ENCODE assay signal across 14 cellular contexts in the genomic region with DNA sequence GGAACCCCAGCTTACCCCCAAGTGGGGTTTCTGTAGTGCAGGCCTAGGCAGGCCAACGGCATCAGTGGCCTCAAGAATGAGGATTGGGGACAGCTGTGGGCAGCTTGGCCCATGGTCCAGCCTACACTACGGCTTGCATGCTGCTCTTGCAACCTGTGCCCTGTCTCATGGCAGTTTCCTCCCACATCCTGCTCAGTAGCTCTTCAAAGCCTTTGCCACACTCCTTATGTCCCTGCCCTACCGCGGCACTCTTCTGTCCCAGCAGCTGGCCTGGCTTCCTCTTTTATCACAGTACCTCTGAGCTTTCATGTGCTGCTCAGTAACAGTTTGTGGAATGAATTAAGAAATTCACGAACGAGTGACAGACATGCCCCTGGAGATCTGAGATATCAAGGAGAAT.
A peak's percentile ranks its signal among the peaks of the same experiment; 100 is the strongest.
DNase-seq lines count a peak whose midpoint lies in the region; ATAC-seq, FAIRE-seq and TF ChIP-seq lines count a peak whose summit lies in the region.
"Had no signal": no experiment of that assay in that cellular context is flagged by ENCODE, and none has a peak within 500 bp of the region (broad histone marks: within the 10 kb centered on the region; RNA-seq: fewer than 3 reads in every experiment).

No MANE protein-coding gene starts in this region.

- no peak overlapping the region for H2BK5ac ChIP-seq in H1 (ENCODE audit: low read depth, low read length)

- H3K27me3 ChIP-seq in H1 (replicated peaks in 1 of 4; ENCODE audit: control insufficient read depth in 3 of 4, extremely low read depth in 1 of 4, insufficient read depth in 3 of 4, low read length in 3 of 4) (no peaks in the 10 kb centered on the region), HAP-1 (ENCODE audit: low read depth) (no peaks in the 10 kb centered on the region)

- H4K5ac ChIP-seq in H1 (ENCODE audit: insufficient read length, low read depth, low read length): no peak overlapping the region

- FAIRE-seq in H1 (lab: Jason Lieb, UNC): no peak
- FAIRE-seq: islet of Langerhans had no signal

- H3K4me1 ChIP-seq in H1 (replicated peaks in 1 of 4; ENCODE audit: control insufficient read depth in 3 of 4, insufficient read depth in 4 of 4, low read length in 3 of 4) (peaks cover 0 to 4% (median 2%) of the 10 kb centered on the region in 4 experiments; a peak in 5 of 7 replicates), HAP-1 (no peaks in the 10 kb centered on the region)

- no peak overlapping the region for H2BK120ac ChIP-seq in H1 (replicated peaks; ENCODE audit: low read depth, low read length)

- H3K27ac Mint-ChIP-seq in activated naive CD4-positive, alpha-beta T cell treated with anti-CD3 and anti-CD28 coated beads, Interleukin-2, amount 10 ng/mL, durations not matched to agents 7 days and 5 days: no peak overlapping the region
- H3K27ac Mint-ChIP-seq: CD4-positive, alpha-beta T cell; type B pancreatic cell had no signal

- no peak overlapping the region for H3K9ac ChIP-seq in H1 (replicated peaks in 1 of 4; ENCODE audit: extremely low read depth in 1 of 4, low read depth in 3 of 4, low read length in 3 of 4)

- peak overlapping the region; percentile 25 for H3K4ac ChIP-seq in H1 (replicated peaks; ENCODE audit: insufficient read length, low read depth, low read length)

- POLR2A ChIA-PET in H1 (lab: Charles Lee; ENCODE audit: partially characterized antibody): no interaction called here

- no peak overlapping the region for H3K4me3 ChIP-seq in H1 (ENCODE audit: extremely low read depth in 1 of 4, insufficient read depth in 2 of 4, low read depth in 3 of 4, low read length in 4 of 4)
- no peak overlapping the region for H3K4me3 ChIP-seq in HAP-1

- no peaks in the 10 kb centered on the region for H3K79me2 ChIP-seq in H1 (ENCODE audit: control insufficient read depth in 1 of 2, insufficient read depth in 2 of 2, low read length in 2 of 2)

- H3K9me3 ChIP-seq in H1 (ENCODE audit: insufficient read depth in 2 of 2, low read depth in 1 of 2, low read length in 1 of 2) (no peaks in the 10 kb centered on the region), HAP-1 (no peaks in the 10 kb centered on the region)

- peak overlapping the region; percentile 77; the same call in 1 of the 2 replicates for H2BK12ac ChIP-seq in H1 (ENCODE audit: low read depth, low read length)

- TF ChIP-seq EP300 in H1 (IDR thresholded peaks at IDR 0.05; ENCODE audit: borderline replicate concordance in 1 of 2, low read depth in 2 of 2, low read length in 2 of 2): no peak

- no peak for DNase-seq in H1 (ENCODE audit: low read depth in 1 of 2, low spot score in 2 of 2)
- DNase-seq in mucosa of gallbladder (ENCODE audit: low spot score): no peak
- DNase-seq in activated naive CD4-positive, alpha-beta T cell treated with anti-CD3 and anti-CD28 coated beads, Interleukin-2, amount 10 ng/mL, durations not matched to agents 7 days and 5 days: no peak
- DNase-seq in HAP-1 (ENCODE audit: low spot score in 2 of 2): no peak
- no peak for DNase-seq in DMS79 treated with DMSO at 0.1 percent for 48 hours (lab: John Stamatoyannopoulos, UW)
- DNase-seq: CD4-positive, alpha-beta T cell; erythroblast; NCI-H2081 treated with DMSO at 0.1 percent for 48 hours; stimulated activated CD4-positive, alpha-beta T cell treated with anti-CD3 and anti-CD28 coated beads, Interleukin-4, amount 100 ng/mL, for 4 hours had no signal

- TF ChIP-seq POLR2A in H1 (IDR thresholded peaks at IDR 0.05; ENCODE audit: control extremely low read depth in 1 of 2, low read depth in 2 of 2, low read length in 2 of 2): no peak

- H3K56ac ChIP-seq in H1 (replicated peaks; ENCODE audit: insufficient read length, low read depth, low read length): no peak overlapping the region

- no peaks in the 10 kb centered on the region for H3K4me1 Mint-ChIP-seq in activated naive CD4-positive, alpha-beta T cell treated with anti-CD3 and anti-CD28 coated beads, Interleukin-2, amount 10 ng/mL, durations not matched to agents 7 days and 5 days

- H4K20me1 ChIP-seq in H1 (replicated peaks in 1 of 2; ENCODE audit: control insufficient read depth in 1 of 2, insufficient read depth in 2 of 2, low read length in 2 of 2): no peaks in the 10 kb centered on the region

- in situ Hi-C loops in HAP-1 (cut with MboI; ENCODE audit: low sequenced_read_pairs): no loop called here

- no peaks in the 10 kb centered on the region for H3K27me3 Mint-ChIP-seq in activated naive CD4-positive, alpha-beta T cell treated with anti-CD3 and anti-CD28 coated beads, Interleukin-2, amount 10 ng/mL, durations not matched to agents 7 days and 5 days
- H3K27me3 Mint-ChIP-seq: CD4-positive, alpha-beta T cell; type B pancreatic cell had no signal

- no peak overlapping the region for H3K23ac ChIP-seq in H1 (ENCODE audit: insufficient read length)

- H3K4me2 ChIP-seq in H1 (ENCODE audit: insufficient read depth in 1 of 2, low read depth in 2 of 2, low read length in 2 of 2): no peak overlapping the region

- H4K8ac ChIP-seq in H1 (ENCODE audit: extremely low read depth, insufficient read depth, low read length): no peak overlapping the region

- H3K36me3 ChIP-seq in H1 (ENCODE audit: control insufficient read depth in 2 of 4, insufficient read depth in 4 of 4, low read length in 3 of 4) (no peaks in the 10 kb centered on the region), HAP-1 (replicated peaks) (no peaks in the 10 kb centered on the region)

- CTCF ChIA-PET in H1 (lab: Charles Lee; ENCODE audit: partially characterized antibody): interaction anchor here (1.2 to 2.7 kb wide), 3 partner anchors 13 to 429 kb away, joined by 3 to 7 read pairs (median 3); no protein-coding TSS in a partner anchor
- CTCF ChIA-PET in activated naive CD4-positive, alpha-beta T cell treated with anti-CD3 and anti-CD28 coated beads, Interleukin-2, amount 10 ng/mL, durations not matched to agents 7 days and 5 days (lab: Charles Lee): no interaction called here

- no peaks in the 10 kb centered on the region for H3K23me2 ChIP-seq in H1 (ENCODE audit: low read depth, low read length)

- H3K9me3 Mint-ChIP-seq in activated naive CD4-positive, alpha-beta T cell treated with anti-CD3 and anti-CD28 coated beads, Interleukin-2, amount 10 ng/mL, durations not matched to agents 7 days and 5 days: no peaks in the 10 kb centered on the region
- H3K9me3 Mint-ChIP-seq: CD4-positive, alpha-beta T cell; type B pancreatic cell had no signal

- no peak overlapping the region for H2BK20ac ChIP-seq in H1 (ENCODE audit: low read length)

- ATAC-seq in GM18498 (IDR thresholded peaks at IDR 0.05; ENCODE audit: unreplicated experiment): peak; percentile 77
- ATAC-seq in GM21515 (IDR thresholded peaks at IDR 0.05; ENCODE audit: unreplicated experiment): peak; percentile 48
- peak; percentile 66 for ATAC-seq in HG03457 (IDR thresholded peaks at IDR 0.05; ENCODE audit: unreplicated experiment)

- H3K14ac ChIP-seq in H1 (ENCODE audit: insufficient read length): no peak overlapping the region

- H2AFZ ChIP-seq in H1 (ENCODE audit: low read length): no peak overlapping the region

- H2BK15ac ChIP-seq in H1 (ENCODE audit: low read length): no peak overlapping the region

- 92% methylated on average over 6 of the region's 6 CpGs; no CpG with 5 or more reads in 1 of the 2 experiments for whole genome bisulfite sequencing in H1 (ENCODE audit: extremely low coverage in 1 of 2, insufficient coverage in 1 of 2, insufficient read length in 1 of 2, insufficient replicate concordance in 2 of 2, low coverage in 1 of 2, low lambda C conversion rate in 2 of 2, missing lambda C conversion rate in 1 of 2), 2 experiments

- no peaks in the 10 kb centered on the region for H3K36me3 Mint-ChIP-seq in activated naive CD4-positive, alpha-beta T cell treated with anti-CD3 and anti-CD28 coated beads, Interleukin-2, amount 10 ng/mL, durations not matched to agents 7 days and 5 days
- H3K36me3 Mint-ChIP-seq: type B pancreatic cell had no signal

- no peak overlapping the region for H2AK5ac ChIP-seq in H1 (ENCODE audit: low read depth, low read length)

- no peak for TF ChIP-seq CTCF in H1 (IDR thresholded peaks at IDR 0.05; ENCODE audit: control extremely low read depth in 1 of 3, insufficient read depth in 1 of 3, low read depth in 1 of 3, low read length in 3 of 3)

- no peak overlapping the region for H4K91ac ChIP-seq in H1 (replicated peaks; ENCODE audit: insufficient read length, low read length)

- TF ChIP-seq RAD21 in H1 (IDR thresholded peaks at IDR 0.05 in 1 of 2, conservative IDR thresholded peaks at IDR 0.05 in 1 of 2; ENCODE audit: low read depth in 2 of 2, low read length in 2 of 2): no peak

- no peaks in the 10 kb centered on the region for H3K79me1 ChIP-seq in H1 (ENCODE audit: low read depth, low read length)

- no peak overlapping the region for H3K18ac ChIP-seq in H1 (ENCODE audit: extremely low read depth, low read length)

- H3K27ac ChIP-seq in H1 (ENCODE audit: low read depth, low read length): no peak overlapping the region; the same call in 1 of the 2 replicates

- no peak overlapping the region for H3K4me3 Mint-ChIP-seq in activated naive CD4-positive, alpha-beta T cell treated with anti-CD3 and anti-CD28 coated beads, Interleukin-2, amount 10 ng/mL, durations not matched to agents 7 days and 5 days
- H3K4me3 Mint-ChIP-seq: CD4-positive, alpha-beta T cell; type B pancreatic cell had no signal

TF ChIP-seq in H1, 55 proteins besides CTCF, POLR2A, EP300 and RAD21 (continues in another document):
- TF ChIP-seq USF2 (IDR thresholded peaks at IDR 0.05; ENCODE audit: low read length) (no peak), JUND (IDR thresholded peaks at IDR 0.05; ENCODE audit: low read length) (no peak), CEBPB (IDR thresholded peaks at IDR 0.05; ENCODE audit: low read depth, low read length) (no peak), SUZ12 (IDR thresholded peaks at IDR 0.05; ENCODE audit: low read length) (no peak), FOSL1 (IDR thresholded peaks at IDR 0.05; ENCODE audit: insufficient read depth, low read depth, low read length) (no peak), KDM4A (IDR thresholded peaks at IDR 0.05; ENCODE audit: low read depth, low read length, severe bottlenecking) (no peak), KDM1A (IDR thresholded peaks at IDR 0.05; ENCODE audit: borderline replicate concordance, low read length) (no peak)
